ENCODE assay signal across 19 cellular contexts in genomic region chr15:82165948-82166376, GRCh38.
DNase-seq lines count a peak whose midpoint lies in the region; ATAC-seq, FAIRE-seq and TF ChIP-seq lines count a peak whose summit lies in the region.
"Had no signal": no experiment of that assay in that cellular context is flagged by ENCODE, and none has a peak within 500 bp of the region (broad histone marks: within the 10 kb centered on the region; RNA-seq: fewer than 3 reads in every experiment).

No MANE protein-coding gene starts in this region.

- no peaks in the 10 kb centered on the region for H3K27me3 ChIP-seq in BLaER1
- H3K27me3 ChIP-seq in tibial nerve, result no peaks in the 10 kb centered on the region
- no peaks in the 10 kb centered on the region for H3K27me3 ChIP-seq in vagina
- H3K27me3 ChIP-seq: Peyer's patch had no signal

- H4K20me1 ChIP-seq in BLaER1, result peaks cover 7% of the 10 kb centered on the region; the same call in 1 of the 2 replicates

- H3K36me3 ChIP-seq in BLaER1 (peaks cover 33% of the 10 kb centered on the region), tibial nerve (peaks cover 0 to 25% (median 12%) of the 10 kb centered on the region in 3 donors), vagina (peaks cover 0 to 12% of the 10 kb centered on the region in 2 donors)

- intact Hi-C loops in activated T-helper 1 cell treated with anti-CD3 and anti-CD28 coated beads, Interleukin-12 subunit alpha, Interleukin-12 subunit beta, Interleukin-2, Interleukin-4 antibody, amounts not matched to agents 30 ng/mL and 10 ng/mL and 1 ng/mL, durations not matched to agents 14 hours and 24 hours and 36 hours (cut with micrococcal nuclease), result no loop called here
- intact Hi-C loops in vagina (cut with DNase I), result no loop called here

- peaks cover 20% of the 10 kb centered on the region for H3K36me3 Mint-ChIP-seq in activated T-helper 1 cell treated with anti-CD3 and anti-CD28 coated beads, Interleukin-12 subunit alpha, Interleukin-12 subunit beta, Interleukin-2, Interleukin-4 antibody, amounts not matched to agents 30 ng/mL and 10 ng/mL and 1 ng/mL, durations not matched to agents 14 hours and 24 hours and 36 hours (ENCODE audit: low read depth)

- peak overlapping the region; percentile 55 for H3K27ac Mint-ChIP-seq in activated T-helper 1 cell treated with anti-CD3 and anti-CD28 coated beads, Interleukin-12 subunit alpha, Interleukin-12 subunit beta, Interleukin-2, Interleukin-4 antibody, amounts not matched to agents 30 ng/mL and 10 ng/mL and 1 ng/mL, durations not matched to agents 14 hours and 24 hours and 36 hours
- H3K27ac Mint-ChIP-seq: brain; dendritic cell treated with granulocyte-macrophage colony-stimulating factor and Interleukin-4, amounts not matched to agents 40 ng/mL and 50 ng/mL, for 4 days had no signal

- no peak for FAIRE-seq in RCC 7860 (lab: Jason Lieb, UNC)
- FAIRE-seq: H1 had no signal

- TF ChIP-seq CTCF in foreskin fibroblast (IDR thresholded peaks at IDR 0.05; ENCODE audit: low read depth, low read length) (no peak), tibial nerve (IDR thresholded peaks at IDR 0.05) (no peak), vagina (IDR thresholded peaks at IDR 0.05) (no peak)

- H3K9me3 Mint-ChIP-seq in activated T-helper 1 cell treated with anti-CD3 and anti-CD28 coated beads, Interleukin-12 subunit alpha, Interleukin-12 subunit beta, Interleukin-2, Interleukin-4 antibody, amounts not matched to agents 30 ng/mL and 10 ng/mL and 1 ng/mL, durations not matched to agents 14 hours and 24 hours and 36 hours, result no peaks in the 10 kb centered on the region
- H3K9me3 Mint-ChIP-seq: activated CD4-positive, alpha-beta T cell treated with anti-CD3 and anti-CD28 coated beads, Interleukin-2, amount 10 ng/mL, durations not matched to agents 24 days and 14 days; brain; dendritic cell treated with granulocyte-macrophage colony-stimulating factor and Interleukin-4, amounts not matched to agents 40 ng/mL and 50 ng/mL, for 4 days had no signal

- H3K4me1 ChIP-seq in BLaER1 (peaks cover 9% of the 10 kb centered on the region), tibial nerve (no peaks in the 10 kb centered on the region), vagina (no peaks in the 10 kb centered on the region)
- H3K4me1 ChIP-seq: Peyer's patch had no signal

- H3K9me3 ChIP-seq in BLaER1, result no peaks in the 10 kb centered on the region
- H3K9me3 ChIP-seq in tibial nerve, result no peaks in the 10 kb centered on the region
- no peaks in the 10 kb centered on the region for H3K9me3 ChIP-seq in vagina
- H3K9me3 ChIP-seq: Peyer's patch had no signal

- TF ChIP-seq EP300 in tibial nerve (IDR thresholded peaks at IDR 0.05), result no peak

- H3K4me3 ChIP-seq in BLaER1, result no peak overlapping the region
- no peak overlapping the region for H3K4me3 ChIP-seq in foreskin fibroblast (ENCODE audit: low read depth in 1 of 2, low read length in 2 of 2)
- H3K4me3 ChIP-seq in tibial nerve, result no peak overlapping the region
- no peak overlapping the region for H3K4me3 ChIP-seq in vagina
- H3K4me3 ChIP-seq: Peyer's patch had no signal

- no peak for TF ChIP-seq POLR2A in tibial nerve (IDR thresholded peaks at IDR 0.05)
- no peak for TF ChIP-seq POLR2A in vagina (IDR thresholded peaks at IDR 0.05)

- WGBS in tibial nerve, 2 donors, result 61 to 67% methylated on average over 1 of the region's 1 CpG

- ATAC-seq in GM18870 (IDR thresholded peaks at IDR 0.05; ENCODE audit: unreplicated experiment) (peak; percentile 52), GM21825 (IDR thresholded peaks at IDR 0.05; ENCODE audit: unreplicated experiment) (no peak)

- H3K9ac ChIP-seq in BLaER1, result no peak overlapping the region

- H3K27ac ChIP-seq in BLaER1, result no peak overlapping the region
- H3K27ac ChIP-seq in tibial nerve, result no peak overlapping the region
- H3K27ac ChIP-seq in vagina, result no peak overlapping the region
- H3K27ac ChIP-seq: Peyer's patch had no signal

- DNase-seq in activated T-helper 1 cell treated with anti-CD3 and anti-CD28 coated beads, Interleukin-12 subunit alpha, Interleukin-12 subunit beta, Interleukin-2, Interleukin-4 antibody, amounts not matched to agents 30 ng/mL and 10 ng/mL and 1 ng/mL, durations not matched to agents 14 hours and 24 hours and 36 hours (ENCODE audit: low spot score), result no peak
- peak; percentile 40 to 72 for DNase-seq in foreskin fibroblast
- no peak for DNase-seq in tibial nerve (ENCODE audit: low spot score in 2 of 2)
- no peak for DNase-seq in RCC 7860 (ENCODE audit: low spot score)
- no peak for DNase-seq in vagina (ENCODE audit: extremely low spot score in 2 of 2)
- DNase-seq: activated CD4-positive, alpha-beta T cell treated with anti-CD3 and anti-CD28 coated beads, Interleukin-2, amount 10 ng/mL, durations not matched to agents 24 days and 14 days; activated naive CD4-positive, alpha-beta T cell treated with anti-CD3 and anti-CD28 coated beads, Interleukin-2, amount 50 U/mL, for 16 hours; islet precursor cell; midbrain; NCI-H1417 treated with DMSO at 0.1 percent for 48 hours; NCI-H2171 treated with DMSO at 0.1 percent for 48 hours; Peyer's patch; stimulated activated naive CD4-positive, alpha-beta T cell treated with Interleukin-2 at 50 U/mL for 16 hours had no signal

- no peaks in the 10 kb centered on the region for H3K27me3 Mint-ChIP-seq in activated T-helper 1 cell treated with anti-CD3 and anti-CD28 coated beads, Interleukin-12 subunit alpha, Interleukin-12 subunit beta, Interleukin-2, Interleukin-4 antibody, amounts not matched to agents 30 ng/mL and 10 ng/mL and 1 ng/mL, durations not matched to agents 14 hours and 24 hours and 36 hours (ENCODE audit: insufficient read depth)
- H3K27me3 Mint-ChIP-seq: activated CD4-positive, alpha-beta T cell treated with anti-CD3 and anti-CD28 coated beads, Interleukin-2, amount 10 ng/mL, durations not matched to agents 24 days and 14 days; brain; dendritic cell treated with granulocyte-macrophage colony-stimulating factor and Interleukin-4, amounts not matched to agents 40 ng/mL and 50 ng/mL, for 4 days had no signal

- peak overlapping the region; percentile 54 for H3K4me2 ChIP-seq in BLaER1

- peaks cover 44% of the 10 kb centered on the region for H3K4me1 Mint-ChIP-seq in activated T-helper 1 cell treated with anti-CD3 and anti-CD28 coated beads, Interleukin-12 subunit alpha, Interleukin-12 subunit beta, Interleukin-2, Interleukin-4 antibody, amounts not matched to agents 30 ng/mL and 10 ng/mL and 1 ng/mL, durations not matched to agents 14 hours and 24 hours and 36 hours (ENCODE audit: low read depth)
- H3K4me1 Mint-ChIP-seq: brain had no signal

- no peak overlapping the region for H3K4me3 Mint-ChIP-seq in activated T-helper 1 cell treated with anti-CD3 and anti-CD28 coated beads, Interleukin-12 subunit alpha, Interleukin-12 subunit beta, Interleukin-2, Interleukin-4 antibody, amounts not matched to agents 30 ng/mL and 10 ng/mL and 1 ng/mL, durations not matched to agents 14 hours and 24 hours and 36 hours
- H3K4me3 Mint-ChIP-seq: activated CD4-positive, alpha-beta T cell treated with anti-CD3 and anti-CD28 coated beads, Interleukin-2, amount 10 ng/mL, durations not matched to agents 24 days and 14 days; brain; dendritic cell treated with granulocyte-macrophage colony-stimulating factor and Interleukin-4, amounts not matched to agents 40 ng/mL and 50 ng/mL, for 4 days had no signal

Comparison
In these comparisons a context has a peak if more than half of its experiments do, and no peak if none do; other contexts are left out.
1. DNase-seq: peak in foreskin fibroblast (2 of 2); none in activated T-helper 1 cell treated with anti-CD3 and anti-CD28 coated beads, Interleukin-12 subunit alpha, Interleukin-12 subunit beta, Interleukin-2, Interleukin-4 antibody, amounts not matched to agents 30 ng/mL and 10 ng/mL and 1 ng/mL, durations not matched to agents 14 hours and 24 hours and 36 hours (single experiment), tibial nerve (0 of 2), RCC 7860 (single experiment) and vagina (0 of 2).